ENCODE assay signal across 10 cellular contexts in genomic region chr2:46481541-46482193, GRCh38. TPM values are rescaled to one million over a fixed set of nuclear protein-coding genes. Genes with fewer than 3 reads are reported as not detected.
DNase-seq lines count a peak whose midpoint lies in the region; ATAC-seq, FAIRE-seq and TF ChIP-seq lines count a peak whose summit lies in the region.
"Had no signal": no experiment of that assay in that cellular context is flagged by ENCODE, and none has a peak within 500 bp of the region (broad histone marks: within the 10 kb centered on the region; RNA-seq: fewer than 3 reads in every experiment).

No MANE protein-coding gene starts in this region.

- H3K27me3 Mint-ChIP-seq in activated naive CD8-positive, alpha-beta T cell treated with anti-CD3 and anti-CD28 coated beads for 36 hours, result no peaks in the 10 kb centered on the region

- H3K4me3 Mint-ChIP-seq in activated naive CD8-positive, alpha-beta T cell treated with anti-CD3 and anti-CD28 coated beads for 36 hours, result no peak overlapping the region

- no peaks in the 10 kb centered on the region for H3K36me3 Mint-ChIP-seq in activated naive CD8-positive, alpha-beta T cell treated with anti-CD3 and anti-CD28 coated beads for 36 hours

- DNase-seq in AG08395 (ENCODE audit: low spot score) (peak; percentile 54), HCEC 1CT (peak; percentile 92), RCC 7860 (ENCODE audit: low spot score) (peak; percentile 71), fibroblast of the aortic adventitia (ENCODE audit: low read depth) (peak; percentile 81), aorta (no peak), anterior cingulate cortex (lab: John Stamatoyannopoulos, UW) (no peak)
- no peak for DNase-seq in activated naive CD8-positive, alpha-beta T cell treated with anti-CD3 and anti-CD28 coated beads for 36 hours
- DNase-seq: activated T-cell treated with anti-CD3 and anti-CD28 coated beads, Interleukin-2, amount 50 U/mL, for 48 hours; mesendoderm had no signal

- H3K4me3 ChIP-seq in fibroblast of the aortic adventitia (ENCODE audit: low read depth, low read length) (no peak overlapping the region), aorta (ENCODE audit: low read length in 2 of 2) (no peak overlapping the region)

- no peaks in the 10 kb centered on the region for H3K9me3 ChIP-seq in aorta (ENCODE audit: control insufficient read depth, low read length)

- 70% methylated on average over 5 of the region's 5 CpGs for WGBS in aorta, 2 donors

- H3K36me3 ChIP-seq in aorta (ENCODE audit: control insufficient read depth in 1 of 2, insufficient read depth in 2 of 2, low read length in 1 of 2), result no peaks in the 10 kb centered on the region

- intact Hi-C loops in aorta (cut with DNase I), result no loop called here

- H3K4me1 ChIP-seq in aorta (ENCODE audit: control insufficient read depth in 1 of 2, insufficient read depth in 2 of 2, low read length in 2 of 2), result no peaks in the 10 kb centered on the region

- peak; percentile 81 for FAIRE-seq in RCC 7860 (lab: Jason Lieb, UNC)

- peaks cover 14% of the 10 kb centered on the region for H3K4me1 Mint-ChIP-seq in activated naive CD8-positive, alpha-beta T cell treated with anti-CD3 and anti-CD28 coated beads for 36 hours

- H3K27ac ChIP-seq in aorta (ENCODE audit: low read depth in 1 of 2, low read length in 2 of 2), result no peak overlapping the region

- peaks cover 4% of the 10 kb centered on the region for H3K9me3 Mint-ChIP-seq in activated naive CD8-positive, alpha-beta T cell treated with anti-CD3 and anti-CD28 coated beads for 36 hours

- no peak for ATAC-seq in aorta (ENCODE audit: low FRiP score)
- no peak for ATAC-seq in HG03469 (IDR thresholded peaks at IDR 0.05; ENCODE audit: unreplicated experiment)

- H3K27ac Mint-ChIP-seq in activated naive CD8-positive, alpha-beta T cell treated with anti-CD3 and anti-CD28 coated beads for 36 hours, result no peak overlapping the region

- no peaks in the 10 kb centered on the region for H3K27me3 ChIP-seq in aorta (ENCODE audit: control insufficient read depth in 1 of 2, insufficient read depth in 2 of 2, low read length in 1 of 2)

- TF ChIP-seq CTCF in fibroblast of the aortic adventitia (IDR thresholded peaks at IDR 0.05; ENCODE audit: insufficient read depth, low read length), result no peak

RNA-seq across cellular contexts. Expression of gene TMEM247, which starts 2.3 kb away (rescaled TPM):
- total RNA-seq in fibroblast of the aortic adventitia (ENCODE audit: low replicate concordance) (not detected in 2 replicates), aorta (not detected)
- polyA plus RNA-seq in aorta, result not detected
- total RNA-seq in activated naive CD8-positive, alpha-beta T cell treated with anti-CD3 and anti-CD28 coated beads for 36 hours, result not detected

Comparison
In these comparisons a context has a peak if more than half of its experiments do, and no peak if none do; other contexts are left out.
1. DNase-seq: peak in AG08395 (single experiment), HCEC 1CT (single experiment), RCC 7860 (single experiment) and fibroblast of the aortic adventitia (single experiment); none in aorta (0 of 2), activated naive CD8-positive, alpha-beta T cell treated with anti-CD3 and anti-CD28 coated beads for 36 hours (single experiment) and anterior cingulate cortex (0 of 58).